14 cellular contexts compared by ENCODE assay signal in the genomic region with DNA sequence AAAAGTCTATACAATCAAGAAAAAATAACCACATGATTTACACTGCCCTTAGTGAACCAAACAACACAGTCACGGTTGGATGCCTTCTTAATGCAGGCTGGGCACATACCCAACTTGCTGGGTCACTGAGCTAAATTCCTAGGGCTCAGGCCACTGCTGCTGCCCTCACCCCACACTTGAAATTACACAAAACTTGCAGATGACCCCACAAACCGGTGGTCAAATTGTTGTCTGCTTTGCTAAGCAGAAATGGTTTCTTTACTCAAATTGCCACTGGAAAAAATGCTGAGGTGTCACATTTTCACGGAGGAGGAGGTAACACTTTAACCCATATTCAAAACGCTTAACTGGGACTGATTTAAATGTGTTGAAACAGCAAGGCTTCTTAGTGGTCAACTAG.
DNase-seq lines count a peak whose midpoint lies in the region; ATAC-seq and TF ChIP-seq lines count a peak whose summit lies in the region.
"Had no signal": no experiment of that assay in that cellular context is flagged by ENCODE, and none has a peak within 500 bp of the region (broad histone marks: within the 10 kb centered on the region; RNA-seq: fewer than 3 reads in every experiment).

No MANE protein-coding gene starts in this region.

- no peak for TF ChIP-seq CTCF in AG10803 (conservative IDR thresholded peaks at IDR 0.05; ENCODE audit: low read length)

- DNase-seq in AG10803 (ENCODE audit: low read depth): peak; percentile 79
- peak; percentile 29 for DNase-seq in RPMI8226
- peak; percentile 54 for DNase-seq in kidney glomerular epithelial cell (lab: John Stamatoyannopoulos, UW)
- DNase-seq in stimulated activated naive CD4-positive, alpha-beta T cell treated with Interleukin-2 at 50 U/mL for 16 hours (lab: John Stamatoyannopoulos, UW): no peak
- no peak for DNase-seq in NCI-H2227 treated with DMSO at 0.1 percent for 48 hours (lab: John Stamatoyannopoulos, UW)
- no peak for DNase-seq in activated T-cell treated with anti-CD3 and anti-CD28 coated beads, Interleukin-2, amount 50 U/mL, for 1 hour
- DNase-seq in activated effector memory CD4-positive, alpha-beta T cell treated with Interleukin-2 at 50 U/mL for 16 hours: no peak
- DNase-seq: activated B cell treated with CpG ODN at 0.5 μM for 24 hours; cortex of kidney; stimulated activated CD4-positive, alpha-beta T cell treated with anti-CD3 and anti-CD28 coated beads, Interleukin-2, amount 100 ng/mL, for 24 hours had no signal

- peak; percentile 53 for ATAC-seq in GM21619 (IDR thresholded peaks at IDR 0.05; ENCODE audit: unreplicated experiment)

- H3K4me3 ChIP-seq in AG10803 (ENCODE audit: low read length): no peak overlapping the region
- H3K4me3 ChIP-seq: PC-9, prostate gland, vagina had no signal

Comparison
In these comparisons a context has a peak if more than half of its experiments do, and no peak if none do; other contexts are left out.
1. DNase-seq: peak in AG10803 (single experiment), RPMI8226 (single experiment) and kidney glomerular epithelial cell (single experiment); none in stimulated activated naive CD4-positive, alpha-beta T cell treated with Interleukin-2 at 50 U/mL for 16 hours (single experiment), NCI-H2227 treated with DMSO at 0.1 percent for 48 hours (single experiment), activated T-cell treated with anti-CD3 and anti-CD28 coated beads, Interleukin-2, amount 50 U/mL, for 1 hour (single experiment) and activated effector memory CD4-positive, alpha-beta T cell treated with Interleukin-2 at 50 U/mL for 16 hours (single experiment).